Comparison of ENCODE assay signal across 1 cellular context in the genomic region with DNA sequence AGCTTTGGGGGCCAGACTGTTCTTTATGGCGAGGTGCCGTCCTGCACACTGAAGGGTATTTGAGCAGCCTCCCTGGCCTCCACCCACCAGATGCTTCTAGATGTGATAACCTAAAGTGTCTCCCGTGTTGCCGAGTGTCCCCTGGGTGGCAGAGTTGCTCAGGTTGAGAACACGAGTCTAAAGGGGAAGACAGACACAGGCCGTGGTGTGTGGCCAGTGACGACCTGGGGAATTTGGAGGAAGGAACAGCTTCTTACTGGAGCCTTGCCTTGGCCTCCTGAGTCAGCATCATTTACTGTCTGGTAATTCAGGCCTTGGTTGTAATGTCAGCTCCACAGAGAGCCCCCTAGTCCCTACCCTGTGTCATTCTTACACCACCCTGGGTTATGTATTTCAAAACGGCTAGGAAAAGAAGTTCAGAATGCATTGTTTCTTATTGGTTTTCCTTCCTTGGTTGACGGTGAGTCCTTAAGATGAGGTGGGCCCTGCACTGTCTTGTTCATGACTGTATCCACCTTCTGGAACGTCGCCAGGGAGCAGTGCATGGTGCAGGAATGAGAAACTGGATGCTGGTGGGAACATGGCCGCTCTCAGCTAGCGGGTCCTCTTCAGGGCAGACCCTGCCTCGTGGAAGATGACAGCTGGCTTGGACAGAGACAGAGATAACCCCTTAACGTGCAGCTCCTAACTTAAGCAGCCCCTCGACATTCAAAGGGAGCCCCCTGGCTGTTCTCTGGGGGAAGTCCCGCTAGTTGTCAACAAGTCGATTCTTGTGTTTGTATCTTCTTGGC.
TF ChIP-seq lines count a peak whose summit lies in the region.

No MANE protein-coding gene starts in this region.

TF ChIP-seq in GM23338, 12 proteins besides CTCF, POLR2A, EP300 and RAD21 (continued from another document):
- TF ChIP-seq, protein P1, sequence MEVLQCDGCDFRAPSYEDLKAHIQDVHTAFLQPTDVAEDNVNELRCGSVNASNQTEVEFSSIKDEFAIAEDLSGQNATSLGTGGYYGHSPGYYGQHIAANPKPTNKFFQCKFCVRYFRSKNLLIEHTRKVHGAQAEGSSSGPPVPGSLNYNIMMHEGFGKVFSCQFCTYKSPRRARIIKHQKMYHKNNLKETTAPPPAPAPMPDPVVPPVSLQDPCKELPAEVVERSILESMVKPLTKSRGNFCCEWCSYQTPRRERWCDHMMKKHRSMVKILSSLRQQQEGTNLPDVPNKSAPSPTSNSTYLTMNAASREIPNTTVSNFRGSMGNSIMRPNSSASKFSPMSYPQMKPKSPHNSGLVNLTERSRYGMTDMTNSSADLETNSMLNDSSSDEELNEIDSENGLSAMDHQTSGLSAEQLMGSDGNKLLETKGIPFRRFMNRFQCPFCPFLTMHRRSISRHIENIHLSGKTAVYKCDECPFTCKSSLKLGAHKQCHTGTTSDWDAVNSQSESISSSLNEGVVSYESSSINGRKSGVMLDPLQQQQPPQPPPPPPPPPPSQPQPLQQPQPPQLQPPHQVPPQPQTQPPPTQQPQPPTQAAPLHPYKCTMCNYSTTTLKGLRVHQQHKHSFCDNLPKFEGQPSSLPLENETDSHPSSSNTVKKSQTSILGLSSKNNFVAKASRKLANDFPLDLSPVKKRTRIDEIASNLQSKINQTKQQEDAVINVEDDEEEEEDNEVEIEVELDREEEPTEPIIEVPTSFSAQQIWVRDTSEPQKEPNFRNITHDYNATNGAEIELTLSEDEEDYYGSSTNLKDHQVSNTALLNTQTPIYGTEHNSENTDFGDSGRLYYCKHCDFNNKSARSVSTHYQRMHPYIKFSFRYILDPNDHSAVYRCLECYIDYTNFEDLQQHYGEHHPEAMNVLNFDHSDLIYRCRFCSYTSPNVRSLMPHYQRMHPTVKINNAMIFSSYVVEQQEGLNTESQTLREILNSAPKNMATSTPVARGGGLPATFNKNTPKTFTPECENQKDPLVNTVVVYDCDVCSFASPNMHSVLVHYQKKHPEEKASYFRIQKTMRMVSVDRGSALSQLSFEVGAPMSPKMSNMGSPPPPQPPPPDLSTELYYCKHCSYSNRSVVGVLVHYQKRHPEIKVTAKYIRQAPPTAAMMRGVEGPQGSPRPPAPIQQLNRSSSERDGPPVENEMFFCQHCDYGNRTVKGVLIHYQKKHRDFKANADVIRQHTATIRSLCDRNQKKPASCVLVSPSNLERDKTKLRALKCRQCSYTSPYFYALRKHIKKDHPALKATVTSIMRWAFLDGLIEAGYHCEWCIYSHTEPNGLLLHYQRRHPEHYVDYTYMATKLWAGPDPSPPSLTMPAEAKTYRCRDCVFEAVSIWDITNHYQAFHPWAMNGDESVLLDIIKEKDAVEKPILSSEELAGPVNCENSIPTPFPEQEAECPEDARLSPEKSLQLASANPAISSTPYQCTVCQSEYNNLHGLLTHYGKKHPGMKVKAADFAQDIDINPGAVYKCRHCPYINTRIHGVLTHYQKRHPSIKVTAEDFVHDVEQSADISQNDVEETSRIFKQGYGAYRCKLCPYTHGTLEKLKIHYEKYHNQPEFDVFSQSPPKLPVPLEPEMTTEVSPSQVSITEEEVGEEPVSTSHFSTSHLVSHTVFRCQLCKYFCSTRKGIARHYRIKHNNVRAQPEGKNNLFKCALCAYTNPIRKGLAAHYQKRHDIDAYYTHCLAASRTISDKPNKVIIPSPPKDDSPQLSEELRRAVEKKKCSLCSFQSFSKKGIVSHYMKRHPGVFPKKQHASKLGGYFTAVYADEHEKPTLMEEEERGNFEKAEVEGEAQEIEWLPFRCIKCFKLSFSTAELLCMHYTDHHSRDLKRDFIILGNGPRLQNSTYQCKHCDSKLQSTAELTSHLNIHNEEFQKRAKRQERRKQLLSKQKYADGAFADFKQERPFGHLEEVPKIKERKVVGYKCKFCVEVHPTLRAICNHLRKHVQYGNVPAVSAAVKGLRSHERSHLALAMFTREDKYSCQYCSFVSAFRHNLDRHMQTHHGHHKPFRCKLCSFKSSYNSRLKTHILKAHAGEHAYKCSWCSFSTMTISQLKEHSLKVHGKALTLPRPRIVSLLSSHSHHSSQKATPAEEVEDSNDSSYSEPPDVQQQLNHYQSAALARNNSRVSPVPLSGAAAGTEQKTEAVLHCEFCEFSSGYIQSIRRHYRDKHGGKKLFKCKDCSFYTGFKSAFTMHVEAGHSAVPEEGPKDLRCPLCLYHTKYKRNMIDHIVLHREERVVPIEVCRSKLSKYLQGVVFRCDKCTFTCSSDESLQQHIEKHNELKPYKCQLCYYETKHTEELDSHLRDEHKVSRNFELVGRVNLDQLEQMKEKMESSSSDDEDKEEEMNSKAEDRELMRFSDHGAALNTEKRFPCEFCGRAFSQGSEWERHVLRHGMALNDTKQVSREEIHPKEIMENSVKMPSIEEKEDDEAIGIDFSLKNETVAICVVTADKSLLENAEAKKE (CRISPR knock-in tag; IDR thresholded peaks at IDR 0.05), result no peak
- TF ChIP-seq JUNB (IDR thresholded peaks at IDR 0.05; ENCODE audit: unreplicated experiment), result no peak
